In the genomic region with DNA sequence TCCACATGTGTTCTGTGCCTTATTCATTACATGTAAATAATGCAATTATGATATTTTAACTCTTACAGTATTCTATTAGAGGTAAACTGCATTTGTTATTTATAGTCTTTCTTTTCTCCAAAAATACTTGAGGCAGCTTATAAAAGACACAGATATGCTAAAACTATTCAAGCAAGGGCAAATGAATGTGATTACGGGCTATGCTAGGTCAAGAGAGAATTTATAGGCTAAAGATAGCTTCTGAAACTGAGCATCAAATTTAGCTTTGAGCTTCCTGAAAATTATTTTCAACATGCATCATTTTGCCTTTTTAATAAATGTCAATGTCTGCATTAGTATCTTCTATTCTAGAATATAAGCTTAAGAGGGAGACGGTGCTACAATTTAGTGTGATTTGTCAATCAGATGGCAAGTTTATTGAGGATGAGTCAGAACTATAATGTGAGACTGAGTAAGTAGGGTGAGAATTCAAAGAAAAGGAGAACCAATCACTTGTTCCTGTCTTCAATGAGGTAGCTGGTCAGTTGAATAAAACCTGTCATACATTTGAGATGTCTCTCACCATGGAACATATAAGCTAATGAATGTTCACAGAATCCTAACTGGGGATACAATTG, we compare ENCODE assay signal across 13 cellular contexts.
A peak's percentile ranks its signal among the peaks of the same experiment; 100 is the strongest.
DNase-seq lines count a peak whose midpoint lies in the region; ATAC-seq, FAIRE-seq and TF ChIP-seq lines count a peak whose summit lies in the region.
"Had no signal": no experiment of that assay in that cellular context is flagged by ENCODE, and none has a peak within 500 bp of the region (broad histone marks: within the 10 kb centered on the region; RNA-seq: fewer than 3 reads in every experiment).

No MANE protein-coding gene starts in this region.

- CTCF ChIA-PET in K562 (lab: Yijun Ruan, JAX; ENCODE audit: low intra/inter-chr PET ratio) = no interaction called here

- no peaks in the 10 kb centered on the region for H3K36me3 ChIP-seq in K562 (ENCODE audit: control insufficient read depth, insufficient read depth, low read length)

- H3K79me2 ChIP-seq in K562 (ENCODE audit: control insufficient read depth, insufficient read depth, low read length) = no peaks in the 10 kb centered on the region

- H3K27me3 Mint-ChIP-seq in activated naive CD8-positive, alpha-beta T cell treated with anti-CD3 and anti-CD28 coated beads, Interleukin-2, amount 50 U/mL, for 24 hours = no peaks in the 10 kb centered on the region
- H3K27me3 Mint-ChIP-seq in activated naive CD8-positive, alpha-beta T cell treated with anti-CD3 and anti-CD28 coated beads for 36 hours = peaks cover 4% of the 10 kb centered on the region
- H3K27me3 Mint-ChIP-seq: activated naive CD8-positive, alpha-beta T cell treated with anti-CD3 and anti-CD28 coated beads, Interleukin-2, amount 10 ng/mL, durations not matched to agents 7 days and 5 days; effector memory CD8-positive, alpha-beta T cell; type B pancreatic cell had no signal

- BruUV-seq in K562 (replicated peaks; lab: Mats Ljungman, UMichigan) = no TSS peak

- no peak overlapping the region for H3K27ac ChIP-seq in K562 (ENCODE audit: extremely low read depth, low read depth, low read length)

- H3K9ac ChIP-seq in K562 (ENCODE audit: insufficient read depth in 1 of 2, low read depth in 2 of 2, low read length in 2 of 2) = no peak overlapping the region

- H3K9me3 ChIP-seq in K562 (replicated peaks; ENCODE audit: control insufficient read depth, insufficient read depth, low read depth, low read length) = no peaks in the 10 kb centered on the region

- no peak for DNase-seq in activated naive CD8-positive, alpha-beta T cell treated with anti-CD3 and anti-CD28 coated beads, Interleukin-2, amount 50 U/mL, for 24 hours
- no peak for DNase-seq in activated naive CD8-positive, alpha-beta T cell treated with anti-CD3 and anti-CD28 coated beads for 36 hours
- DNase-seq in NB4 (ENCODE audit: low read depth) (peak; percentile 73), K562 (ENCODE audit: extremely low read depth in 1 of 4, low spot score in 3 of 4) (no peak), NCI-H2081 treated with DMSO at 0.1 percent for 48 hours (lab: John Stamatoyannopoulos, UW) (no peak), left lobe of liver (ENCODE audit: low spot score) (no peak)
- no peak for DNase-seq in stimulated activated effector memory CD8-positive, alpha-beta T cell treated with anti-CD3 and anti-CD28 coated beads, Interleukin-12 subunit alpha, Interleukin-12 subunit beta, amount 100 ng/mL, for 72 hours (ENCODE audit: low spot score in 2 of 2)
- DNase-seq: activated CD4-positive, alpha-beta T cell treated with anti-CD3 and anti-CD28 coated beads for 1 hour; activated naive CD8-positive, alpha-beta T cell treated with anti-CD3 and anti-CD28 coated beads, Interleukin-2, amount 10 ng/mL, durations not matched to agents 7 days and 5 days; effector memory CD8-positive, alpha-beta T cell; nucleus accumbens had no signal

- no peaks in the 10 kb centered on the region for H3K27me3 ChIP-seq in K562 (ENCODE audit: control insufficient read depth in 2 of 2, insufficient read depth in 2 of 2, low read length in 2 of 2)

- no peak overlapping the region for H2AFZ ChIP-seq in K562 (ENCODE audit: low read depth, low read length)

- no peak for TF ChIP-seq CTCF in NB4 (IDR thresholded peaks at IDR 0.05; ENCODE audit: low read depth, low read length)
- no peak for TF ChIP-seq CTCF in K562 (IDR thresholded peaks at IDR 0.05 in 2 of 3, conservative IDR thresholded peaks at IDR 0.05 in 1 of 3; ENCODE audit: insufficient read depth in 2 of 3, low read depth in 1 of 3, low read length in 3 of 3)

- TF ChIP-seq POLR2A in NB4 (IDR thresholded peaks at IDR 0.05; ENCODE audit: extremely low read depth, insufficient read length) = no peak
- no peak for TF ChIP-seq POLR2A in K562 (conservative IDR thresholded peaks at IDR 0.05)

- no peak for TF ChIP-seq RAD21 in K562 (CRISPR knock-in tag; conservative IDR thresholded peaks at IDR 0.05 in 1 of 2, IDR thresholded peaks at IDR 0.05 in 1 of 2)

- intact Hi-C loops in K562 (cut with micrococcal nuclease) = no loop called here

- WGBS in K562 (ENCODE audit: insufficient coverage, low coverage, missing lambda C conversion rate) = 0% methylated on average over 2 of the region's 2 CpGs

- no peaks in the 10 kb centered on the region for H3K4me1 ChIP-seq in K562 (replicated peaks in 1 of 2; ENCODE audit: control insufficient read depth in 2 of 2, insufficient read depth in 2 of 2, low read length in 2 of 2)

- POLR2A ChIA-PET in K562 (lab: Yijun Ruan, JAX) = interaction anchor here (1.4 to 1.5 kb wide), 2 partner anchors 9 to 13 kb away, joined by 3 to 6 read pairs; no protein-coding TSS in a partner anchor

- peak overlapping the region; percentile 35 for H3K27ac Mint-ChIP-seq in activated naive CD8-positive, alpha-beta T cell treated with anti-CD3 and anti-CD28 coated beads, Interleukin-2, amount 50 U/mL, for 24 hours
- H3K27ac Mint-ChIP-seq in activated naive CD8-positive, alpha-beta T cell treated with anti-CD3 and anti-CD28 coated beads for 36 hours = no peak overlapping the region
- H3K27ac Mint-ChIP-seq in stimulated activated effector memory CD8-positive, alpha-beta T cell treated with anti-CD3 and anti-CD28 coated beads, Interleukin-12 subunit alpha, Interleukin-12 subunit beta, amount 100 ng/mL, for 72 hours = no peak overlapping the region
- H3K27ac Mint-ChIP-seq: activated naive CD8-positive, alpha-beta T cell treated with anti-CD3 and anti-CD28 coated beads, Interleukin-2, amount 10 ng/mL, durations not matched to agents 7 days and 5 days; type B pancreatic cell had no signal

- no peaks in the 10 kb centered on the region for H3K9me3 Mint-ChIP-seq in activated naive CD8-positive, alpha-beta T cell treated with anti-CD3 and anti-CD28 coated beads, Interleukin-2, amount 50 U/mL, for 24 hours
- H3K9me3 Mint-ChIP-seq in activated naive CD8-positive, alpha-beta T cell treated with anti-CD3 and anti-CD28 coated beads for 36 hours = peaks cover 2% of the 10 kb centered on the region
- H3K9me3 Mint-ChIP-seq in stimulated activated effector memory CD8-positive, alpha-beta T cell treated with anti-CD3 and anti-CD28 coated beads, Interleukin-12 subunit alpha, Interleukin-12 subunit beta, amount 100 ng/mL, for 72 hours = peaks cover 5% of the 10 kb centered on the region
- H3K9me3 Mint-ChIP-seq: activated naive CD8-positive, alpha-beta T cell treated with anti-CD3 and anti-CD28 coated beads, Interleukin-2, amount 10 ng/mL, durations not matched to agents 7 days and 5 days; effector memory CD8-positive, alpha-beta T cell; type B pancreatic cell had no signal

- in situ Hi-C loops in K562 (cut with MboI) = no loop called here

- no peak overlapping the region for H3K4me2 ChIP-seq in K562 (ENCODE audit: insufficient read depth, low read length)

- no peaks in the 10 kb centered on the region for H3K9me1 ChIP-seq in K562 (ENCODE audit: control insufficient read depth, insufficient read depth, low read length)

- TF ChIP-seq EP300 in K562 (IDR thresholded peaks at IDR 0.05; ENCODE audit: low read length) = no peak

- H3K4me3 ChIP-seq in NB4 (ENCODE audit: low read depth, low read length) (no peak overlapping the region), K562 (no peak overlapping the region)

- no peaks in the 10 kb centered on the region for H4K20me1 ChIP-seq in K562 (replicated peaks; ENCODE audit: control insufficient read depth, insufficient read depth, low read length)

- no peak for FAIRE-seq in K562 (lab: Jason Lieb, UNC)

- peaks cover 13% of the 10 kb centered on the region for H3K4me1 Mint-ChIP-seq in activated naive CD8-positive, alpha-beta T cell treated with anti-CD3 and anti-CD28 coated beads, Interleukin-2, amount 50 U/mL, for 24 hours
- peaks cover 2% of the 10 kb centered on the region for H3K4me1 Mint-ChIP-seq in activated naive CD8-positive, alpha-beta T cell treated with anti-CD3 and anti-CD28 coated beads for 36 hours
- H3K4me1 Mint-ChIP-seq in stimulated activated effector memory CD8-positive, alpha-beta T cell treated with anti-CD3 and anti-CD28 coated beads, Interleukin-12 subunit alpha, Interleukin-12 subunit beta, amount 100 ng/mL, for 72 hours = peaks cover 23% of the 10 kb centered on the region
- H3K4me1 Mint-ChIP-seq: activated naive CD8-positive, alpha-beta T cell treated with anti-CD3 and anti-CD28 coated beads, Interleukin-2, amount 10 ng/mL, durations not matched to agents 7 days and 5 days had no signal

- peak; percentile 33 for ATAC-seq in activated naive CD8-positive, alpha-beta T cell treated with anti-CD3 and anti-CD28 coated beads, Interleukin-2, amount 50 U/mL, for 24 hours
- ATAC-seq in K562 (no peak), HG03196 (IDR thresholded peaks at IDR 0.05; ENCODE audit: unreplicated experiment) (no peak), left lobe of liver (no peak)
- ATAC-seq in stimulated activated effector memory CD8-positive, alpha-beta T cell treated with anti-CD3 and anti-CD28 coated beads, Interleukin-12 subunit alpha, Interleukin-12 subunit beta, amount 100 ng/mL, for 72 hours = peak; percentile 74

- H3K36me3 Mint-ChIP-seq in activated naive CD8-positive, alpha-beta T cell treated with anti-CD3 and anti-CD28 coated beads, Interleukin-2, amount 50 U/mL, for 24 hours (ENCODE audit: low read depth) = no peaks in the 10 kb centered on the region
- no peaks in the 10 kb centered on the region for H3K36me3 Mint-ChIP-seq in activated naive CD8-positive, alpha-beta T cell treated with anti-CD3 and anti-CD28 coated beads for 36 hours
- no peaks in the 10 kb centered on the region for H3K36me3 Mint-ChIP-seq in stimulated activated effector memory CD8-positive, alpha-beta T cell treated with anti-CD3 and anti-CD28 coated beads, Interleukin-12 subunit alpha, Interleukin-12 subunit beta, amount 100 ng/mL, for 72 hours
- H3K36me3 Mint-ChIP-seq: activated naive CD8-positive, alpha-beta T cell treated with anti-CD3 and anti-CD28 coated beads, Interleukin-2, amount 10 ng/mL, durations not matched to agents 7 days and 5 days; type B pancreatic cell had no signal

- H3K4me3 Mint-ChIP-seq in activated naive CD8-positive, alpha-beta T cell treated with anti-CD3 and anti-CD28 coated beads, Interleukin-2, amount 50 U/mL, for 24 hours = no peak overlapping the region
- H3K4me3 Mint-ChIP-seq in activated naive CD8-positive, alpha-beta T cell treated with anti-CD3 and anti-CD28 coated beads for 36 hours = no peak overlapping the region
- H3K4me3 Mint-ChIP-seq in stimulated activated effector memory CD8-positive, alpha-beta T cell treated with anti-CD3 and anti-CD28 coated beads, Interleukin-12 subunit alpha, Interleukin-12 subunit beta, amount 100 ng/mL, for 72 hours = no peak overlapping the region
- H3K4me3 Mint-ChIP-seq: activated naive CD8-positive, alpha-beta T cell treated with anti-CD3 and anti-CD28 coated beads, Interleukin-2, amount 10 ng/mL, durations not matched to agents 7 days and 5 days; effector memory CD8-positive, alpha-beta T cell; type B pancreatic cell had no signal

TF ChIP-seq in K562, 482 proteins besides CTCF, POLR2A, EP300 and RAD21 (continues in another document):
- TF ChIP-seq ZNF586 (CRISPR knock-in tag; conservative IDR thresholded peaks at IDR 0.05) (no peak), SNRNP70 (optimal IDR thresholded peaks at IDR 0.05; ENCODE audit: low read depth, low read length) (no peak), ZNF699 (CRISPR knock-in tag; IDR thresholded peaks at IDR 0.05; ENCODE audit: insufficient replicate concordance) (no peak), ELF1 (tag; IDR thresholded peaks at IDR 0.05) (no peak), ETV5 (CRISPR knock-in tag; IDR thresholded peaks at IDR 0.05; ENCODE audit: low read depth) (no peak)

Comparison
In these comparisons a context has a peak if more than half of its experiments do, and no peak if none do; other contexts are left out.
1. ATAC-seq: peak in activated naive CD8-positive, alpha-beta T cell treated with anti-CD3 and anti-CD28 coated beads, Interleukin-2, amount 50 U/mL, for 24 hours (single experiment) and stimulated activated effector memory CD8-positive, alpha-beta T cell treated with anti-CD3 and anti-CD28 coated beads, Interleukin-12 subunit alpha, Interleukin-12 subunit beta, amount 100 ng/mL, for 72 hours (single experiment); none in K562 (single experiment), HG03196 (single experiment) and left lobe of liver (single experiment).